In the genomic region with DNA sequence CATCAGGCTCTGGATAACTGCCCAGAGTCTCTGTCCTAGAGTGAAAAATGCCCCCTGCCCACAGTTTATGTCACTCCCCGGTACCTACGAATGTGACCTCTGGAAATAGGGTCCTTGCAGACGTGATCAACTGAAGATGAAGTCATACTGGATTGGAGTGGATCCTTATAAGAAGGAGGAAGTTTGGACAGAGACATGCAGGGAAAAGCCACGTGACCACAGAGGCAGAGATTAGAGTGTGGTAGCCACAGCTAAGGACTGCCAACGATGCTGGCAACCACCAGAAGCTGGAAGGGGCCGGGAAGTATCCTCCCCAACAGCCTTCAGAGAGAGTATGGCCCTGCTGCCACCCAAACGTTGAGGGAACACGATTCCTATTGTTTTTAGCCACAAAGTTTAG, we compare ENCODE assay signal across 18 cellular contexts.
DNase-seq lines count a peak whose midpoint lies in the region; ATAC-seq, FAIRE-seq and TF ChIP-seq lines count a peak whose summit lies in the region.
"Had no signal": no experiment of that assay in that cellular context is flagged by ENCODE, and none has a peak within 500 bp of the region (broad histone marks: within the 10 kb centered on the region; RNA-seq: fewer than 3 reads in every experiment).

No MANE protein-coding gene starts in this region.

- H3K56ac ChIP-seq in IMR-90 (ENCODE audit: extremely low read depth, insufficient read depth, low read length) = no peak overlapping the region

- H3K27ac ChIP-seq in IMR-90 (ENCODE audit: insufficient read depth, low read length) (no peak overlapping the region), esophagus muscularis mucosa (replicated peaks in 1 of 4) (peak overlapping the region; percentile 25 to 65 (median 46)), mesenchymal stem cell (ENCODE audit: low read length, poor library complexity, severe bottlenecking) (no peak overlapping the region)
- H3K27ac ChIP-seq: coronary artery had no signal

- peak overlapping the region; percentile 17; the same call in 1 of the 2 replicates for H2BK120ac ChIP-seq in IMR-90 (ENCODE audit: low read depth, low read length)
- H2BK120ac ChIP-seq in mesenchymal stem cell (ENCODE audit: low read depth, low read length) = no peak overlapping the region

- POLR2A ChIA-PET in IMR-90 (lab: Charles Lee; ENCODE audit: unreplicated experiment) = no interaction called here

- peaks cover 3% of the 10 kb centered on the region; the same call in 1 of the 2 replicates for H3K9me1 ChIP-seq in IMR-90 (ENCODE audit: insufficient read depth, low read length)

- H3K14ac ChIP-seq in IMR-90 (replicated peaks; ENCODE audit: low read depth, low read length) (no peak overlapping the region), mesenchymal stem cell (ENCODE audit: low read length in 2 of 2) (no peak overlapping the region)

- no peak overlapping the region for H2BK20ac ChIP-seq in IMR-90 (ENCODE audit: low read depth, low read length)

- intact Hi-C loops in IMR-90 (cut with micrococcal nuclease) (no loop called here), esophagus muscularis mucosa (cut with DNase I) (loop anchor here (5.0 kb wide), 1 partner anchor 99 kb away; no protein-coding TSS in a partner anchor)

- dilution Hi-C loops in IMR-90 (cut with HindIII; ENCODE audit: low sequenced_read_pairs, unreplicated experiment) = no loop called here

- in situ Hi-C loops in IMR-90 (cut with MboI; ENCODE audit: low sequenced_read_pairs) = no loop called here

- H3K79me1 ChIP-seq in IMR-90 (ENCODE audit: low read depth in 1 of 2, low read length in 2 of 2) (no peaks in the 10 kb centered on the region), mesenchymal stem cell (replicated peaks; ENCODE audit: low read length, poor library complexity, severe bottlenecking) (no peaks in the 10 kb centered on the region)

- FAIRE-seq in frontal cortex (lab: Jason Lieb, UNC) = no peak
- FAIRE-seq: H54 had no signal

- no peak overlapping the region for H4K8ac ChIP-seq in IMR-90 (ENCODE audit: low read depth in 2 of 2, low read length in 2 of 2)
- H4K8ac ChIP-seq in mesenchymal stem cell (ENCODE audit: low read length) = no peak overlapping the region

- H2BK12ac ChIP-seq in mesenchymal stem cell (ENCODE audit: low read length in 2 of 2) = no peak overlapping the region

- peaks cover 14% of the 10 kb centered on the region for H3K9me3 ChIP-seq in IMR-90 (ENCODE audit: control insufficient read depth, insufficient read depth, low read length)
- H3K9me3 ChIP-seq in esophagus muscularis mucosa = peaks cover 0 to 10% (median 5%) of the 10 kb centered on the region in 4 donors
- peaks cover 17% of the 10 kb centered on the region for H3K9me3 ChIP-seq in mesenchymal stem cell (ENCODE audit: control insufficient read depth, low read length)

- H3K18ac ChIP-seq in IMR-90 (ENCODE audit: low read depth, low read length) (no peak overlapping the region), mesenchymal stem cell (ENCODE audit: low read depth in 1 of 2, low read length in 2 of 2) (no peak overlapping the region)

- H2AFZ ChIP-seq in IMR-90 (replicated peaks; ENCODE audit: low read length, poor library complexity) = peak overlapping the region; percentile 67
- no peak overlapping the region for H2AFZ ChIP-seq in mesenchymal stem cell (ENCODE audit: low read depth, low read length)

- H3K36me3 ChIP-seq in IMR-90 (ENCODE audit: control insufficient read depth, insufficient read depth, low read length) = no peaks in the 10 kb centered on the region
- no peaks in the 10 kb centered on the region for H3K36me3 ChIP-seq in esophagus muscularis mucosa
- no peaks in the 10 kb centered on the region for H3K36me3 ChIP-seq in mesenchymal stem cell (ENCODE audit: control insufficient read depth in 1 of 2, insufficient read depth in 2 of 2, low read depth in 1 of 2, low read length in 2 of 2)

- H4K20me1 ChIP-seq in IMR-90 (ENCODE audit: insufficient read depth, low read length) = no peaks in the 10 kb centered on the region

- H3K23ac ChIP-seq in IMR-90 (ENCODE audit: low read depth, low read length) = no peak overlapping the region; the same call in 1 of the 2 replicates
- no peak overlapping the region for H3K23ac ChIP-seq in mesenchymal stem cell (ENCODE audit: low read length in 2 of 2)

- H3K4me3 ChIP-seq in AG10803 (ENCODE audit: low read length) (no peak overlapping the region), IMR-90 (ENCODE audit: insufficient read depth, low read depth, low read length) (no peak overlapping the region), esophagus muscularis mucosa (no peak overlapping the region), mesenchymal stem cell (ENCODE audit: insufficient read depth in 1 of 2, low read depth in 1 of 2, low read length in 2 of 2) (no peak overlapping the region)
- H3K4me3 ChIP-seq: coronary artery had no signal

- no TSS peak for BruUV-seq in IMR-90 (replicated peaks; lab: Mats Ljungman, UMichigan)

- H3K4me2 ChIP-seq in IMR-90 (ENCODE audit: low read depth, low read length) = no peak overlapping the region
- H3K4me2 ChIP-seq in mesenchymal stem cell (ENCODE audit: low read length, poor library complexity, severe bottlenecking) = no peak overlapping the region

- peak; percentile 40 for DNase-seq in AG10803 (ENCODE audit: low read depth)
- no peak for DNase-seq in IMR-90
- no peak for DNase-seq in esophagus muscularis mucosa (ENCODE audit: extremely low spot score)
- no peak for DNase-seq in mesenchymal stem cell
- DNase-seq in effector CD8-positive, alpha-beta T cell (lab: John Stamatoyannopoulos, UW) = no peak
- no peak for DNase-seq in frontal cortex (ENCODE audit: low spot score in 2 of 2)
- DNase-seq in NCI-H146 (lab: John Stamatoyannopoulos, UW) = no peak
- DNase-seq: activated CD4-positive, alpha-beta memory T cell treated with anti-CD3 and anti-CD28 coated beads, Interleukin-2, amount 10 ng/mL, durations not matched to agents 7 days and 5 days; activated naive CD4-positive, alpha-beta T cell treated with anti-CD3 and anti-CD28 coated beads, Interleukin-2, amount 10 ng/mL, durations not matched to agents 7 days and 5 days; activated T-cell treated with anti-CD3 and anti-CD28 coated beads, Interleukin-2, amount 50 U/mL, for 24 hours; CD8-positive, alpha-beta memory T cell; glutamatergic neuron; NCI-H1048; SHP77 treated with DMSO at 0.1 percent for 48 hours; T-helper 1 cell had no signal

- H4K91ac ChIP-seq in IMR-90 (ENCODE audit: insufficient read depth, low read depth, low read length) = no peak overlapping the region
- H4K91ac ChIP-seq in mesenchymal stem cell (ENCODE audit: low read length) = no peak overlapping the region

- H3K27me3 ChIP-seq in IMR-90 (ENCODE audit: control insufficient read depth, insufficient read depth, low read length) = no peaks in the 10 kb centered on the region
- no peaks in the 10 kb centered on the region for H3K27me3 ChIP-seq in esophagus muscularis mucosa
- no peaks in the 10 kb centered on the region for H3K27me3 ChIP-seq in mesenchymal stem cell (ENCODE audit: control insufficient read depth in 1 of 2, insufficient read depth in 1 of 2, low read length in 2 of 2)

- peak overlapping the region; percentile 13; the same call in 1 of the 2 replicates for H2AK5ac ChIP-seq in IMR-90 (ENCODE audit: low read depth, low read length)
- peak overlapping the region; percentile 73 for H2AK5ac ChIP-seq in mesenchymal stem cell (ENCODE audit: low read length, severe bottlenecking)

- no peak for TF ChIP-seq CTCF in AG10803 (conservative IDR thresholded peaks at IDR 0.05; ENCODE audit: low read length)
- no peak for TF ChIP-seq CTCF in IMR-90 (conservative IDR thresholded peaks at IDR 0.05; ENCODE audit: low read depth, low read length)
- TF ChIP-seq CTCF in esophagus muscularis mucosa (IDR thresholded peaks at IDR 0.05) = no peak

- H4K5ac ChIP-seq in IMR-90 (ENCODE audit: low read depth, low read length) = no peak overlapping the region

- H3K4ac ChIP-seq in IMR-90 (ENCODE audit: low read depth, low read length) (0 out of 2 replicates have a peak overlapping the region, but pooled peaks have one; percentile 24), mesenchymal stem cell (ENCODE audit: low read depth in 1 of 2, low read length in 2 of 2) (no peak overlapping the region)

- ATAC-seq in IMR-90 (ENCODE audit: low read depth) (no peak), HG02588 (IDR thresholded peaks at IDR 0.05; ENCODE audit: unreplicated experiment) (no peak)

- TF ChIP-seq POLR2A in IMR-90 (IDR thresholded peaks at IDR 0.05; ENCODE audit: low read depth, low read length) (no peak), esophagus muscularis mucosa (IDR thresholded peaks at IDR 0.05; ENCODE audit: low read depth) (no peak)

- no peak for TF ChIP-seq EP300 in esophagus muscularis mucosa (IDR thresholded peaks at IDR 0.05)

- peak overlapping the region; percentile 9 for H2AK9ac ChIP-seq in IMR-90 (replicated peaks; ENCODE audit: low read depth, low read length, poor library complexity)

- TF ChIP-seq RAD21 in IMR-90 (IDR thresholded peaks at IDR 0.05; ENCODE audit: low read length) = no peak

- no peak overlapping the region; the same call in 2 of the 3 replicates for H2BK15ac ChIP-seq in IMR-90 (ENCODE audit: low read depth, low read length)
- H2BK15ac ChIP-seq in mesenchymal stem cell (ENCODE audit: low read depth, poor library complexity, severe bottlenecking) = no peak overlapping the region

- H2BK5ac ChIP-seq in IMR-90 (ENCODE audit: low read depth, low read length, poor library complexity, severe bottlenecking) (no peak overlapping the region), mesenchymal stem cell (ENCODE audit: low read depth, low read length, poor library complexity, severe bottlenecking) (no peak overlapping the region)

- no peak overlapping the region for H3K9ac ChIP-seq in IMR-90 (ENCODE audit: low read depth, low read length)
- H3K9ac ChIP-seq in mesenchymal stem cell (ENCODE audit: low read length) = no peak overlapping the region

- H3K4me1 ChIP-seq in IMR-90 (ENCODE audit: control insufficient read depth, insufficient read depth, low read length) (peaks cover 8% of the 10 kb centered on the region), esophagus muscularis mucosa (peaks cover 11 to 22% (median 18%) of the 10 kb centered on the region in 4 donors), mesenchymal stem cell (ENCODE audit: control insufficient read depth, insufficient read depth, low read depth, low read length) (peaks cover 7% of the 10 kb centered on the region)

- 50% methylated on average over 2 of the region's 8 CpGs; no CpG with 5 or more reads in 1 of the 2 experiments for WGBS in IMR-90 (ENCODE audit: extremely low coverage in 2 of 2, insufficient read length in 1 of 2), 2 experiments
- 38% methylated on average over 8 of the region's 8 CpGs for WGBS in esophagus muscularis mucosa
- WGBS in mesenchymal stem cell = 82% methylated on average over 8 of the region's 8 CpGs

- CTCF ChIA-PET in IMR-90 (lab: Yijun Ruan, JAX) = no interaction called here

TF ChIP-seq in IMR-90, 13 proteins besides CTCF, POLR2A, EP300 and RAD21 (continues in another document):
- TF ChIP-seq MAZ (IDR thresholded peaks at IDR 0.05; ENCODE audit: borderline replicate concordance, low read depth, low read length) = no peak

Comparison
In these comparisons a context has a peak if more than half of its experiments do, and no peak if none do; other contexts are left out.
1. H3K27ac ChIP-seq: peak in esophagus muscularis mucosa (4 of 4); none in IMR-90 (single experiment) and mesenchymal stem cell (single experiment).